8 cellular contexts compared by ENCODE assay signal in the genomic region with DNA sequence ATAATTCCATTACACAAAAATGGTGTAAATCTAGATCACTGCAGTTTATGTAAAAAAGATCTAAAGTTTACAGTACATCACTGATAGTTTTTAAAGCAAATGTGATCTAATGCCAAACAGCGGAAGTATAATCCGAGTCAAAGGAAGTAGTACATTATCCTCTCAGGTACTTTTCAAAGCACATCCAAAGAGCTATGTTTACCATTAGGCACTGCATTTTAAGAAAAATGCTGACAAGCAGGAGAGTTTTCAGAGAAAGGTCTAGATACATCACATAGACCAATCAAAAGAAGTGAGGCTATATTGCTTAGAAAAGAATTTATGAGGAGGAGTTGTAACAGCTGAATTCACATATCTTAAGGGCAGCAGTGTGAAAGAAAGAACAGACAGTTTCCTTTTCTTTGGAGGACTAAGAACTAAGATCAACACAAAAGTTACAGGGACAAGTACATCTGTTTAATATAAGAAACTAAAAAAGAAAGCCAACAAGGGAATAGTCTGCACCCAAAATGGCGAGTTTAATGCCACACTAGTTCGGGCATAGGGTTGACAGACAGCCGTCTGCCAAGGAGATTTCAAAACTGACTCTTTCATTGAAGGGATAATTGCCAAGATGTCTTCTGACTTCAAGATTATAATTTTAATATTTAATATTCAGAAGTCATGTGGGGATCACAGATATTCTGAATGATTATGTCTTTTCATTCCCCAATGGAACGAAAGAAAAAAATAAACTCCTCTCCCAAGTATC. TPM values are rescaled to one million over a fixed set of nuclear protein-coding genes. Genes with fewer than 3 reads are reported as not detected.
A peak's percentile ranks its signal among the peaks of the same experiment; 100 is the strongest.
DNase-seq lines count a peak whose midpoint lies in the region; ATAC-seq, FAIRE-seq and TF ChIP-seq lines count a peak whose summit lies in the region.

No MANE protein-coding gene starts in this region.

- no peak for FAIRE-seq in A549 (lab: Jason Lieb, UNC)

- POLR2A ChIA-PET in A549 (lab: Yijun Ruan, JAX): interaction anchor here (1.6 kb wide), 1 partner anchor 83 kb away, joined by 5 read pairs; a partner anchor contains a TSS
- POLR2A ChIA-PET in HEK293 (lab: Yijun Ruan, JAX): interaction anchor here (0.6 to 2.2 kb wide), 7 partner anchors 25 to 336 kb away, joined by 3 to 9 read pairs (median 5); a partner anchor contains a TSS

- H3K4me3 ChIP-seq in A549 (peak overlapping the region; percentile 73), HEK293 (ENCODE audit: low read depth, low read length) (peak overlapping the region; percentile 59), astrocyte of the cerebellum (ENCODE audit: low read depth, low read length) (peak overlapping the region; percentile 84)

- no peak for ATAC-seq in A549
- ATAC-seq in activated CD4-positive, CD25-positive, alpha-beta regulatory T cell treated with anti-CD3 and anti-CD28 coated beads, Interleukin-2, amount 50 U/mL, for 24 hours: no peak

- peak overlapping the region; percentile 87 to 94; a peak in 4 of 6 replicates for H3K27ac ChIP-seq in A549
- peak overlapping the region; percentile 70; the same call in 1 of the 2 replicates for H3K27ac ChIP-seq in HEK293 (ENCODE audit: extremely low read depth, low read depth, low read length)

- in situ Hi-C loops in astrocyte of the cerebellum (cut with HindIII; ENCODE audit: low sequenced_read_pairs): no loop called here

- H3K36me3 ChIP-seq in HEK293 (ENCODE audit: control insufficient read depth in 2 of 2, insufficient read depth in 1 of 2, low read length in 2 of 2): peaks cover 13 to 35% of the 10 kb centered on the region in 2 experiments

- H3K9me3 Mint-ChIP-seq in mesothelial cell of epicardium: peaks cover 5% of the 10 kb centered on the region

- H3K4me1 ChIP-seq in A549: 0 out of 3 replicates have a peak, but pooled peaks cover 4% of the 10 kb centered on the region
- H3K4me1 ChIP-seq in HEK293 (ENCODE audit: control insufficient read depth, insufficient read depth, low read length): no peaks in the 10 kb centered on the region

- DNase-seq in A549 (ENCODE audit: low read depth in 1 of 2, low spot score in 1 of 2) (no peak), astrocyte of the cerebellum (ENCODE audit: low read depth) (no peak), mesothelial cell of epicardium (ENCODE audit: low spot score in 2 of 2, unreplicated experiment in 2 of 2) (no peak), OCI-M2 (lab: John Stamatoyannopoulos, UW; ENCODE audit: unreplicated experiment) (no peak), NCI-H1092 treated with DMSO at 0.1 percent for 48 hours (lab: John Stamatoyannopoulos, UW) (no peak), SKM-1 (lab: John Stamatoyannopoulos, UW; ENCODE audit: unreplicated experiment) (no peak)

- peak overlapping the region; percentile 93 for H3K27ac Mint-ChIP-seq in mesothelial cell of epicardium

- peak overlapping the region; percentile 70 for H3K4me2 ChIP-seq in A549

- H3K36me3 Mint-ChIP-seq in mesothelial cell of epicardium: peaks cover 32% of the 10 kb centered on the region

- peak overlapping the region; percentile 81 for H3K4me3 Mint-ChIP-seq in mesothelial cell of epicardium

- H3K4me1 Mint-ChIP-seq in mesothelial cell of epicardium: peaks cover 31% of the 10 kb centered on the region

- TF ChIP-seq EP300 in A549 (IDR thresholded peaks at IDR 0.05): no peak

- H3K27me3 Mint-ChIP-seq in mesothelial cell of epicardium (ENCODE audit: low read depth): no peaks in the 10 kb centered on the region

- peaks cover 9% of the 10 kb centered on the region; the same call in 2 of the 3 replicates for H3K9me3 ChIP-seq in A549
- no peaks in the 10 kb centered on the region for H3K9me3 ChIP-seq in HEK293 (ENCODE audit: control insufficient read depth, insufficient read depth, low read depth, low read length)

- CTCF ChIA-PET in A549 (lab: Yijun Ruan, JAX) (interaction anchor here (0.6 kb wide), 1 partner anchor 283 kb away, joined by 3 read pairs; no protein-coding TSS in a partner anchor), HEK293 (lab: Yijun Ruan, JAX) (no interaction called here)

- TF ChIP-seq RAD21 in A549 (conservative IDR thresholded peaks at IDR 0.05 in 1 of 2, IDR thresholded peaks at IDR 0.05 in 1 of 2): no peak

- TF ChIP-seq CTCF in A549 (IDR thresholded peaks at IDR 0.05) (no peak), HEK293 (tag by site-specific recombination; IDR thresholded peaks at IDR 0.05) (no peak), astrocyte of the cerebellum (IDR thresholded peaks at IDR 0.05; ENCODE audit: low read depth, low read length, missing control alignments) (no peak), mesothelial cell of epicardium (IDR thresholded peaks at IDR 0.05; ENCODE audit: unreplicated experiment) (no peak)

- TF ChIP-seq POLR2A in A549 (IDR thresholded peaks at IDR 0.05; ENCODE audit: low read length): no peak

- WGBS in A549 (ENCODE audit: missing lambda C conversion rate): 71% methylated on average over 6 of the region's 6 CpGs

TF ChIP-seq in A549, 52 proteins besides CTCF, POLR2A, EP300 and RAD21 (continues in another document):
- TF ChIP-seq RARB (CRISPR knock-in tag; IDR thresholded peaks at IDR 0.05) (no peak), SMC3 (IDR thresholded peaks at IDR 0.05) (no peak), RNF2 (IDR thresholded peaks at IDR 0.05; ENCODE audit: borderline replicate concordance, low read depth) (no peak), CHD2 (IDR thresholded peaks at IDR 0.05; ENCODE audit: low read length, partially characterized antibody) (no peak), RFX5 (IDR thresholded peaks at IDR 0.05) (no peak), MAZ (IDR thresholded peaks at IDR 0.05; ENCODE audit: borderline replicate concordance, low read depth, low read length) (no peak), MAFK (IDR thresholded peaks at IDR 0.05; ENCODE audit: partially characterized antibody) (no peak), ZFP36 (IDR thresholded peaks at IDR 0.05; ENCODE audit: borderline replicate concordance, partially characterized antibody) (no peak), NPAS2 (CRISPR knock-in tag; IDR thresholded peaks at IDR 0.05; ENCODE audit: borderline replicate concordance) (no peak), EHMT2 (IDR thresholded peaks at IDR 0.05; ENCODE audit: low read depth) (no peak)
- TF ChIP-seq, protein P1, sequence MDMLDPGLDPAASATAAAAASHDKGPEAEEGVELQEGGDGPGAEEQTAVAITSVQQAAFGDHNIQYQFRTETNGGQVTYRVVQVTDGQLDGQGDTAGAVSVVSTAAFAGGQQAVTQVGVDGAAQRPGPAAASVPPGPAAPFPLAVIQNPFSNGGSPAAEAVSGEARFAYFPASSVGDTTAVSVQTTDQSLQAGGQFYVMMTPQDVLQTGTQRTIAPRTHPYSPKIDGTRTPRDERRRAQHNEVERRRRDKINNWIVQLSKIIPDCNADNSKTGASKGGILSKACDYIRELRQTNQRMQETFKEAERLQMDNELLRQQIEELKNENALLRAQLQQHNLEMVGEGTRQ (IDR thresholded peaks at IDR 0.05): no peak

TF ChIP-seq in HEK293, 187 proteins besides CTCF, POLR2A, EP300 and RAD21:
- TF ChIP-seq, protein P2, sequence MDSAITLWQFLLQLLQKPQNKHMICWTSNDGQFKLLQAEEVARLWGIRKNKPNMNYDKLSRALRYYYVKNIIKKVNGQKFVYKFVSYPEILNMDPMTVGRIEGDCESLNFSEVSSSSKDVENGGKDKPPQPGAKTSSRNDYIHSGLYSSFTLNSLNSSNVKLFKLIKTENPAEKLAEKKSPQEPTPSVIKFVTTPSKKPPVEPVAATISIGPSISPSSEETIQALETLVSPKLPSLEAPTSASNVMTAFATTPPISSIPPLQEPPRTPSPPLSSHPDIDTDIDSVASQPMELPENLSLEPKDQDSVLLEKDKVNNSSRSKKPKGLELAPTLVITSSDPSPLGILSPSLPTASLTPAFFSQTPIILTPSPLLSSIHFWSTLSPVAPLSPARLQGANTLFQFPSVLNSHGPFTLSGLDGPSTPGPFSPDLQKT (IDR thresholded peaks at IDR 0.05; ENCODE audit: borderline replicate concordance, low read depth, low read length): no peak
- TF ChIP-seq ZNF350 (tag by site-specific recombination; IDR thresholded peaks at IDR 0.05) (no peak), PRDM1 (tag by site-specific recombination; IDR thresholded peaks at IDR 0.05) (0 out of 2 replicates have a peak, but pooled peaks have one; percentile 10)

RNA-seq across cellular contexts. Expression of a gene that starts 1.4 kb away (rescaled TPM):
- polyA plus RNA-seq in A549 (2011; rRNA removed): 4.1 and 4.9 TPM in 2 replicates
- 0.62 and 0.63 TPM in 2 replicates for polyA plus RNA-seq in A549 (2012; cell fraction: cytosol; rRNA removed)
- 0.36 and 0.48 TPM in 2 replicates for polyA plus RNA-seq in A549 (2012; cell fraction: nucleus; rRNA removed)
- polyA plus RNA-seq in A549 (2017; fragmentation: RNase III; extraction: RNeasy Plus Mini Kit Qiagen cat#74134 plus additional on column Dnase treatment): 2.4 to 2.5 TPM (median 2.5 TPM) in 3 replicates
- 2.7 and 3.2 TPM in 2 replicates for polyA minus RNA-seq in A549 (2011; rRNA and poly(A)+ RNA removed)
- total RNA-seq in mesothelial cell of epicardium: 14.3 to 15.9 TPM (median 15.1 TPM) in 3 replicates
